ENCODE assay signal across 24 cellular contexts in the genomic region with DNA sequence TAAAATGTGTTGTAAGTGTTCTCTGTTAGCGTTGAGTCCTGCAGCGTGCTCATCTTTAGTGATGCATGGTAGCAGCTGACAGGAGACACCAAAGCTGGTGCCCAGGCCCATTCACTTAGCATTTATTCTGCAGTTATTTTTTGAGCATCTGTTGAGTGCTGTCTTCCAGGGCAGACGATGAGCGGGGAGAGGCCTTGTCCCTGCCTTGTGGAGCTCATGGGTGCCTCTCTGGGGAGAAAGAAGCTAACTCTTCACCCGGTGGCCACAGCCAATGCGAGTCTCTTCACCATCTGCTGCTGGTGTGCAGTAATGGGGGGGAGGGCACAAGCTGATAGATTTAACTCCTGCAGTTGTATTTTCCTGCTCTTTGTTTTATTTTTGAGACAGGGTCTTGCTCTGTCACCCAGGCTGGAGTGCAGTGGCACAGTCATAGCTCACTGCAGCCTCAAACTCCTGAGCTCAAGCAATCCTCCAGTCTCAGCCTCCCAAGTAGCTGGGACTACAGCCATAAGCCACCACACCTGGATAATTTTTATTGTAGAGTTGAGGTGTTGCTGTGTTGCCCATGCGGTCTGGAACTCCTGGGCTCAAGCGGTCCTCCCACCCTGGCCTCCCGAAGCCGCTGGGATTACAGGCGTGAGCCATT.
DNase-seq lines count a peak whose midpoint lies in the region; ATAC-seq lines count a peak whose summit lies in the region.
"Had no signal": no experiment of that assay in that cellular context is flagged by ENCODE, and none has a peak within 500 bp of the region (broad histone marks: within the 10 kb centered on the region; RNA-seq: fewer than 3 reads in every experiment).

No MANE protein-coding gene starts in this region.

- no peak for ATAC-seq in stimulated activated memory B cell treated with anti-CD40 and anti-IgM and Interleukin-4, amounts not matched to agents 10 μg/mL and 1 μg/mL and 100 μg/mL, for 72 hours
- no peak for ATAC-seq in HG03565 (IDR thresholded peaks at IDR 0.05; ENCODE audit: unreplicated experiment)
- ATAC-seq: HCT116, K562, T-cell had no signal

- peak overlapping the region; percentile 39 for H3K27ac ChIP-seq in cingulate gyrus (ENCODE audit: low read depth, low read length)
- H3K27ac ChIP-seq: 22Rv1, RWPE1 had no signal

- peaks cover 10% of the 10 kb centered on the region for H3K36me3 Mint-ChIP-seq in stimulated activated memory B cell treated with anti-CD40 and anti-IgM and Interleukin-4, amounts not matched to agents 10 μg/mL and 1 μg/mL and 100 μg/mL, for 72 hours
- H3K36me3 Mint-ChIP-seq: CD4-positive, CD25-positive, alpha-beta regulatory T cell; T-cell had no signal

- H3K9me3 Mint-ChIP-seq in stimulated activated memory B cell treated with anti-CD40 and anti-IgM and Interleukin-4, amounts not matched to agents 10 μg/mL and 1 μg/mL and 100 μg/mL, for 72 hours, result peaks cover 7% of the 10 kb centered on the region
- H3K9me3 Mint-ChIP-seq: CD4-positive, CD25-positive, alpha-beta regulatory T cell; T-cell had no signal

- no peaks in the 10 kb centered on the region for H3K27me3 Mint-ChIP-seq in stimulated activated memory B cell treated with anti-CD40 and anti-IgM and Interleukin-4, amounts not matched to agents 10 μg/mL and 1 μg/mL and 100 μg/mL, for 72 hours
- H3K27me3 Mint-ChIP-seq: T-cell had no signal

- H3K4me3 Mint-ChIP-seq in stimulated activated memory B cell treated with anti-CD40 and anti-IgM and Interleukin-4, amounts not matched to agents 10 μg/mL and 1 μg/mL and 100 μg/mL, for 72 hours, result no peak overlapping the region
- H3K4me3 Mint-ChIP-seq: CD4-positive, CD25-positive, alpha-beta regulatory T cell; T-cell had no signal

- DNase-seq in NCI-H82 (lab: John Stamatoyannopoulos, UW) (peak; percentile 9), NCI-H82 treated with DMSO at 0.1 percent for 48 hours (lab: John Stamatoyannopoulos, UW; ENCODE audit: unreplicated experiment) (no peak), NCI-H2171 (lab: John Stamatoyannopoulos, UW) (peak; percentile 74), T1000 (lab: John Stamatoyannopoulos, UW) (no peak)
- no peak for DNase-seq in stimulated activated CD4-positive, alpha-beta T cell treated with anti-CD3 and anti-CD28 coated beads, Interleukin-4, amount 100 ng/mL, for 1 hour
- DNase-seq: BE2C; CD4-positive, CD25-positive, alpha-beta regulatory T cell; DMS53; MV-4-11; NCI-H1105 treated with DMSO at 0.1 percent for 48 hours; NCI-H146; NCI-H2029 treated with DMSO at 0.1 percent for 48 hours; NCI-H345; NCI-H510A treated with DMSO at 0.1 percent for 48 hours; NCI-H774; SHP77; T-cell had no signal

- H3K27ac Mint-ChIP-seq in stimulated activated memory B cell treated with anti-CD40 and anti-IgM and Interleukin-4, amounts not matched to agents 10 μg/mL and 1 μg/mL and 100 μg/mL, for 72 hours, result peak overlapping the region; percentile 80
- H3K27ac Mint-ChIP-seq: CD4-positive, CD25-positive, alpha-beta regulatory T cell; T-cell had no signal

- H3K4me1 Mint-ChIP-seq in stimulated activated memory B cell treated with anti-CD40 and anti-IgM and Interleukin-4, amounts not matched to agents 10 μg/mL and 1 μg/mL and 100 μg/mL, for 72 hours, result peaks cover 90% of the 10 kb centered on the region

Comparison
In these comparisons a context has a peak if more than half of its experiments do, and no peak if none do; other contexts are left out.
1. DNase-seq: peak in NCI-H82 (single experiment) and NCI-H2171 (single experiment); none in NCI-H82 treated with DMSO at 0.1 percent for 48 hours (single experiment), T1000 (single experiment) and stimulated activated CD4-positive, alpha-beta T cell treated with anti-CD3 and anti-CD28 coated beads, Interleukin-4, amount 100 ng/mL, for 1 hour (single experiment).